Comparison of ENCODE assay signal across 8 cellular contexts in the genomic region with DNA sequence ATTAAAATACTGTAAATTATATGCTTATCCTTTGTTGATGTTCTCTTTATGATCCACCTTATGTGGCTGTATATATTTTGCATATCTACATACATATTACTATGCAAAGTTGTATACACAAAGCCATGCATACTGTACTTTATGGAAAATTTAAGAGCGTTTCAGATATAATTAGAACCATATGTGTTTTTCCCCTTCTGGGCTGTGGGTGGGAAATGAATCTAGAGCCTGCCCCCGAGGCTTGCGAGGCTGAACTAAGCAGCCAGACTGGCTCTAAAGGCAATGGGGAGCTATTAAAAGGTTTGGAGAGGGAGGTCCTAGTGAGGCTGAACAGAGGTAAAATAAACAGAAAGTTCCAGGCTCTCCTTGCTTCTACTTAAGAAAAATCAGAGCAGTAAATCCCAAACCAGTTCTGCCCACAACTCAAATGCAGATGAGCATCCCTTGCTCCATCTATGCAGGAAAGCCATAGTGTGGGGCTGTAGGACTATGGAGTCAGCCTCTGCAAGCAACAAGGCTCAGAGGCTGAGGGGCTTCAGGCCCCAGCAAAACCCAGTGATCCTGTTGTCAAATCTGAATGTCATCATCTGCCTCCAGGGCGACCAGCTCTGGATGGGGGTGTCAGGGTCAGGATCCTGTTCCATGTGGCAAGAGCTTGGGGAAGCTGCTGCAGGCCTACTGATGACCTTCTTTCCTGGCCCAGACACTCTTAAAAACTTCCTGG. TPM values are rescaled to one million over a fixed set of nuclear protein-coding genes. Genes with fewer than 3 reads are reported as not detected.
DNase-seq lines count a peak whose midpoint lies in the region; ATAC-seq lines count a peak whose summit lies in the region.

No MANE protein-coding gene starts in this region.

- no peaks in the 10 kb centered on the region for H3K27me3 Mint-ChIP-seq in activated CD8-positive, alpha-beta memory T cell treated with anti-CD3 and anti-CD28 coated beads, Interleukin-2, amount 10 ng/mL, durations not matched to agents 7 days and 5 days
- H3K27me3 Mint-ChIP-seq in activated CD4-positive, alpha-beta memory T cell treated with anti-CD3 and anti-CD28 coated beads, Interleukin-2, amount 10 ng/mL, durations not matched to agents 7 days and 5 days: no peaks in the 10 kb centered on the region
- no peaks in the 10 kb centered on the region for H3K27me3 Mint-ChIP-seq in stimulated activated memory B cell treated with anti-CD40 and anti-IgM and Interleukin-4, amounts not matched to agents 10 μg/mL and 1 μg/mL and 100 μg/mL, for 72 hours

- peak overlapping the region; percentile 98 for H3K27ac Mint-ChIP-seq in activated CD8-positive, alpha-beta memory T cell treated with anti-CD3 and anti-CD28 coated beads, Interleukin-2, amount 10 ng/mL, durations not matched to agents 7 days and 5 days
- peak overlapping the region; percentile 98 for H3K27ac Mint-ChIP-seq in activated CD4-positive, alpha-beta memory T cell treated with anti-CD3 and anti-CD28 coated beads, Interleukin-2, amount 10 ng/mL, durations not matched to agents 7 days and 5 days
- H3K27ac Mint-ChIP-seq in stimulated activated memory B cell treated with anti-CD40 and anti-IgM and Interleukin-4, amounts not matched to agents 10 μg/mL and 1 μg/mL and 100 μg/mL, for 72 hours: peak overlapping the region; percentile 97

- POLR2A ChIA-PET in activated CD4-positive, alpha-beta memory T cell treated with anti-CD3 and anti-CD28 coated beads, Interleukin-2, amount 10 ng/mL, durations not matched to agents 7 days and 5 days (lab: Charles Lee): interaction anchor here (1.3 to 6.2 kb wide), 15 partner anchors 12 to 171 kb away, joined by 3 to 145 read pairs (median 19); a partner anchor contains a TSS

- CTCF ChIA-PET in activated CD8-positive, alpha-beta memory T cell treated with anti-CD3 and anti-CD28 coated beads, Interleukin-2, amount 10 ng/mL, durations not matched to agents 7 days and 5 days (lab: Charles Lee): interaction anchor here (1.0 to 11.6 kb wide), 13 partner anchors 11 to 214 kb away, joined by 3 to 94 read pairs (median 6); a partner anchor contains a TSS
- CTCF ChIA-PET in activated CD4-positive, alpha-beta memory T cell treated with anti-CD3 and anti-CD28 coated beads, Interleukin-2, amount 10 ng/mL, durations not matched to agents 7 days and 5 days (lab: Charles Lee): interaction anchor here (1.1 to 4.7 kb wide), 14 partner anchors 11 to 80 kb away, joined by 3 to 37 read pairs (median 11); a partner anchor contains a TSS

- intact Hi-C loops in head of caudate nucleus (cut with DNase I): no loop called here

- DNase-seq in activated CD8-positive, alpha-beta memory T cell treated with anti-CD3 and anti-CD28 coated beads, Interleukin-2, amount 10 ng/mL, durations not matched to agents 7 days and 5 days: no peak
- DNase-seq in activated CD8-positive, alpha-beta memory T cell treated with anti-CD3 and anti-CD28 coated beads, Interleukin-2, amount 50 U/mL, for 4 hours: no peak
- no peak for DNase-seq in activated CD4-positive, alpha-beta memory T cell treated with anti-CD3 and anti-CD28 coated beads, Interleukin-2, amount 10 ng/mL, durations not matched to agents 7 days and 5 days
- DNase-seq in head of caudate nucleus (peak in 26 of 42 donors; percentile 27 to 84 (median 56)), hepatic stellate cell (ENCODE audit: low spot score) (no peak)
- DNase-seq in NK-92 treated with Interleukin-12 subunit alpha and Interleukin-12 subunit beta, amount 100 ng/mL, for 24 hours (lab: John Stamatoyannopoulos, UW): no peak

- ATAC-seq in activated CD8-positive, alpha-beta memory T cell treated with anti-CD3 and anti-CD28 coated beads, Interleukin-2, amount 10 ng/mL, durations not matched to agents 7 days and 5 days: no peak
- ATAC-seq in stimulated activated memory B cell treated with anti-CD40 and anti-IgM and Interleukin-4, amounts not matched to agents 10 μg/mL and 1 μg/mL and 100 μg/mL, for 72 hours: peak; percentile 38
- ATAC-seq in GM18907 (IDR thresholded peaks at IDR 0.05; ENCODE audit: unreplicated experiment): no peak

- peak overlapping the region; percentile 68 for H3K4me3 Mint-ChIP-seq in activated CD8-positive, alpha-beta memory T cell treated with anti-CD3 and anti-CD28 coated beads, Interleukin-2, amount 10 ng/mL, durations not matched to agents 7 days and 5 days
- peak overlapping the region; percentile 38 for H3K4me3 Mint-ChIP-seq in activated CD4-positive, alpha-beta memory T cell treated with anti-CD3 and anti-CD28 coated beads, Interleukin-2, amount 10 ng/mL, durations not matched to agents 7 days and 5 days
- peak overlapping the region; percentile 90 for H3K4me3 Mint-ChIP-seq in stimulated activated memory B cell treated with anti-CD40 and anti-IgM and Interleukin-4, amounts not matched to agents 10 μg/mL and 1 μg/mL and 100 μg/mL, for 72 hours

- no peaks in the 10 kb centered on the region for H3K36me3 Mint-ChIP-seq in activated CD8-positive, alpha-beta memory T cell treated with anti-CD3 and anti-CD28 coated beads, Interleukin-2, amount 10 ng/mL, durations not matched to agents 7 days and 5 days
- no peaks in the 10 kb centered on the region for H3K36me3 Mint-ChIP-seq in activated CD4-positive, alpha-beta memory T cell treated with anti-CD3 and anti-CD28 coated beads, Interleukin-2, amount 10 ng/mL, durations not matched to agents 7 days and 5 days (ENCODE audit: low read depth)
- no peaks in the 10 kb centered on the region for H3K36me3 Mint-ChIP-seq in stimulated activated memory B cell treated with anti-CD40 and anti-IgM and Interleukin-4, amounts not matched to agents 10 μg/mL and 1 μg/mL and 100 μg/mL, for 72 hours

- H3K4me1 Mint-ChIP-seq in activated CD8-positive, alpha-beta memory T cell treated with anti-CD3 and anti-CD28 coated beads, Interleukin-2, amount 10 ng/mL, durations not matched to agents 7 days and 5 days: peaks cover 63% of the 10 kb centered on the region
- H3K4me1 Mint-ChIP-seq in activated CD4-positive, alpha-beta memory T cell treated with anti-CD3 and anti-CD28 coated beads, Interleukin-2, amount 10 ng/mL, durations not matched to agents 7 days and 5 days: peaks cover 70% of the 10 kb centered on the region
- peaks cover 77% of the 10 kb centered on the region for H3K4me1 Mint-ChIP-seq in stimulated activated memory B cell treated with anti-CD40 and anti-IgM and Interleukin-4, amounts not matched to agents 10 μg/mL and 1 μg/mL and 100 μg/mL, for 72 hours

- no peaks in the 10 kb centered on the region for H3K9me3 Mint-ChIP-seq in activated CD8-positive, alpha-beta memory T cell treated with anti-CD3 and anti-CD28 coated beads, Interleukin-2, amount 10 ng/mL, durations not matched to agents 7 days and 5 days (ENCODE audit: low read depth)
- H3K9me3 Mint-ChIP-seq in activated CD4-positive, alpha-beta memory T cell treated with anti-CD3 and anti-CD28 coated beads, Interleukin-2, amount 10 ng/mL, durations not matched to agents 7 days and 5 days: no peaks in the 10 kb centered on the region
- no peaks in the 10 kb centered on the region for H3K9me3 Mint-ChIP-seq in stimulated activated memory B cell treated with anti-CD40 and anti-IgM and Interleukin-4, amounts not matched to agents 10 μg/mL and 1 μg/mL and 100 μg/mL, for 72 hours

RNA-seq across cellular contexts. Expression of a gene that starts 14.1 kb away (rescaled TPM):
- 100 to 1,000 TPM; 291 to 293 TPM for total RNA-seq in activated CD8-positive, alpha-beta memory T cell treated with anti-CD3 and anti-CD28 coated beads, Interleukin-2, amount 10 ng/mL, durations not matched to agents 7 days and 5 days
- total RNA-seq in activated CD4-positive, alpha-beta memory T cell treated with anti-CD3 and anti-CD28 coated beads, Interleukin-2, amount 10 ng/mL, durations not matched to agents 7 days and 5 days: 100 to 1,000 TPM; 475 to 481 TPM

RNA-seq across cellular contexts. Expression of a gene that starts 43.6 kb away (rescaled TPM):
- 10 to 100 TPM; 34.9 to 36.8 TPM for total RNA-seq in activated CD8-positive, alpha-beta memory T cell treated with anti-CD3 and anti-CD28 coated beads, Interleukin-2, amount 10 ng/mL, durations not matched to agents 7 days and 5 days
- 10 to 100 TPM; 35.5 to 36.2 TPM for total RNA-seq in activated CD4-positive, alpha-beta memory T cell treated with anti-CD3 and anti-CD28 coated beads, Interleukin-2, amount 10 ng/mL, durations not matched to agents 7 days and 5 days

RNA-seq across cellular contexts. Expression of a gene that starts 43.8 kb away (rescaled TPM):
- 10 to 100 TPM; 61.4 to 67.6 TPM for total RNA-seq in activated CD8-positive, alpha-beta memory T cell treated with anti-CD3 and anti-CD28 coated beads, Interleukin-2, amount 10 ng/mL, durations not matched to agents 7 days and 5 days
- total RNA-seq in activated CD4-positive, alpha-beta memory T cell treated with anti-CD3 and anti-CD28 coated beads, Interleukin-2, amount 10 ng/mL, durations not matched to agents 7 days and 5 days: 100 to 1,000 TPM in 1 of 2 experiments, 10 to 100 TPM in 1; 94.2 to 101 TPM

Comparison
In these comparisons a context has a peak if more than half of its experiments do, and no peak if none do; other contexts are left out.
1. DNase-seq: peak in head of caudate nucleus (26 of 42); none in activated CD8-positive, alpha-beta memory T cell treated with anti-CD3 and anti-CD28 coated beads, Interleukin-2, amount 10 ng/mL, durations not matched to agents 7 days and 5 days (single experiment), activated CD8-positive, alpha-beta memory T cell treated with anti-CD3 and anti-CD28 coated beads, Interleukin-2, amount 50 U/mL, for 4 hours (single experiment), activated CD4-positive, alpha-beta memory T cell treated with anti-CD3 and anti-CD28 coated beads, Interleukin-2, amount 10 ng/mL, durations not matched to agents 7 days and 5 days (single experiment), hepatic stellate cell (single experiment) and NK-92 treated with Interleukin-12 subunit alpha and Interleukin-12 subunit beta, amount 100 ng/mL, for 24 hours (single experiment).
2. H3K4me3 Mint-ChIP-seq: peak in every context shown above with its lines; median percentile 90 in stimulated activated memory B cell treated with anti-CD40 and anti-IgM and Interleukin-4, amounts not matched to agents 10 μg/mL and 1 μg/mL and 100 μg/mL, for 72 hours; 68 in activated CD8-positive, alpha-beta memory T cell treated with anti-CD3 and anti-CD28 coated beads, Interleukin-2, amount 10 ng/mL, durations not matched to agents 7 days and 5 days; 38 in activated CD4-positive, alpha-beta memory T cell treated with anti-CD3 and anti-CD28 coated beads, Interleukin-2, amount 10 ng/mL, durations not matched to agents 7 days and 5 days.
3. Peak in every context shown above with its lines, with median percentiles within 50 percentile points of each other: H3K27ac Mint-ChIP-seq.